Comparison of ENCODE assay signal across 8 cellular contexts in genomic region chr5:132962429-132962928, GRCh38. TPM values are rescaled to one million over a fixed set of nuclear protein-coding genes. Genes with fewer than 3 reads are reported as not detected.
DNase-seq lines count a peak whose midpoint lies in the region; ATAC-seq and TF ChIP-seq lines count a peak whose summit lies in the region.

No MANE protein-coding gene starts in this region.

- peaks cover 36% of the 10 kb centered on the region for H3K4me1 Mint-ChIP-seq in activated naive CD8-positive, alpha-beta T cell treated with anti-CD3 and anti-CD28 coated beads, Interleukin-2, amount 50 U/mL, for 24 hours

- H3K27ac Mint-ChIP-seq in activated naive CD8-positive, alpha-beta T cell treated with anti-CD3 and anti-CD28 coated beads, Interleukin-2, amount 50 U/mL, for 24 hours = peak overlapping the region; percentile 98

- H3K4me1 ChIP-seq in BLaER1 (peaks cover 22% of the 10 kb centered on the region), heart left ventricle (peaks cover 0 to 49% (median 25%) of the 10 kb centered on the region in 12 donors), parathyroid adenoma (peaks cover 4% of the 10 kb centered on the region)

- TF ChIP-seq POLR2A in heart left ventricle (IDR thresholded peaks at IDR 0.05) = no peak

- H2AFZ ChIP-seq in parathyroid adenoma = peak overlapping the region; percentile 88

- peaks cover 40% of the 10 kb centered on the region for H3K79me2 ChIP-seq in parathyroid adenoma

- H3K27me3 ChIP-seq in BLaER1 (no peaks in the 10 kb centered on the region), heart left ventricle (no peaks in the 10 kb centered on the region), parathyroid adenoma (ENCODE audit: control insufficient read depth, insufficient read depth, low read length) (no peaks in the 10 kb centered on the region)

- no peaks in the 10 kb centered on the region for H3K27me3 Mint-ChIP-seq in activated naive CD8-positive, alpha-beta T cell treated with anti-CD3 and anti-CD28 coated beads, Interleukin-2, amount 50 U/mL, for 24 hours

- H3K4me3 ChIP-seq in BLaER1 = peak overlapping the region; percentile 83
- H3K4me3 ChIP-seq in heart left ventricle = peak overlapping the region; percentile 70 to 98 (median 92)
- H3K4me3 ChIP-seq in parathyroid adenoma (ENCODE audit: low read depth, low read length) = peak overlapping the region; percentile 96

- H3K27ac ChIP-seq in BLaER1 = peak overlapping the region; percentile 88
- peak overlapping the region; percentile 86 to 100 (median 98) for H3K27ac ChIP-seq in heart left ventricle
- H3K27ac ChIP-seq in parathyroid adenoma = peak overlapping the region; percentile 98

- DNase-seq in H4 (ENCODE audit: low spot score) (peak; percentile 70), NCI-H748 (lab: John Stamatoyannopoulos, UW; ENCODE audit: unreplicated experiment) (peak; percentile 66), heart left ventricle (peak in 2 of 5 donors; percentile 29 to 30), HK-2 (ENCODE audit: unreplicated experiment) (no peak), NCI-H187 (lab: John Stamatoyannopoulos, UW) (no peak)
- DNase-seq in activated naive CD8-positive, alpha-beta T cell treated with anti-CD3 and anti-CD28 coated beads, Interleukin-2, amount 50 U/mL, for 24 hours = peak; percentile 18

- peak overlapping the region; percentile 90 for H3K4me2 ChIP-seq in BLaER1
- peak overlapping the region; percentile 69 for H3K4me2 ChIP-seq in parathyroid adenoma (ENCODE audit: low read length)

- no peaks in the 10 kb centered on the region for H3K9me3 ChIP-seq in BLaER1
- no peaks in the 10 kb centered on the region for H3K9me3 ChIP-seq in heart left ventricle
- H3K9me3 ChIP-seq in parathyroid adenoma (ENCODE audit: control insufficient read depth, low read length) = no peaks in the 10 kb centered on the region

- intact Hi-C loops in heart left ventricle (cut with DNase I) = loop anchor here in 4 of 10 donors (2.0 to 10.0 kb wide), 4 partner anchors 68 to 92 kb away; partner anchors contain the start of gene HSPA4 (in 2 of the 4)

- no peak for ATAC-seq in activated naive CD8-positive, alpha-beta T cell treated with anti-CD3 and anti-CD28 coated beads, Interleukin-2, amount 50 U/mL, for 24 hours
- ATAC-seq in heart left ventricle = peak; percentile 16 to 52 (median 40)

- WGBS in heart left ventricle, 4 donors = 1% methylated on average over 18 of the region's 18 CpGs

- H3K4me3 Mint-ChIP-seq in activated naive CD8-positive, alpha-beta T cell treated with anti-CD3 and anti-CD28 coated beads, Interleukin-2, amount 50 U/mL, for 24 hours = peak overlapping the region; percentile 91

- TF ChIP-seq CTCF in heart left ventricle (IDR thresholded peaks at IDR 0.05) = no peak
- TF ChIP-seq CTCF in parathyroid adenoma (IDR thresholded peaks at IDR 0.05) = no peak

- peaks cover 24% of the 10 kb centered on the region; the same call in 1 of the 2 replicates for H3K36me3 ChIP-seq in BLaER1
- no peaks in the 10 kb centered on the region for H3K36me3 ChIP-seq in heart left ventricle
- no peaks in the 10 kb centered on the region for H3K36me3 ChIP-seq in parathyroid adenoma (ENCODE audit: control insufficient read depth, insufficient read depth, low read length)

- H3K9ac ChIP-seq in BLaER1 (peak overlapping the region; percentile 87), parathyroid adenoma (peak overlapping the region; percentile 100)

- peaks cover 8% of the 10 kb centered on the region for H3K36me3 Mint-ChIP-seq in activated naive CD8-positive, alpha-beta T cell treated with anti-CD3 and anti-CD28 coated beads, Interleukin-2, amount 50 U/mL, for 24 hours (ENCODE audit: low read depth)

- no peaks in the 10 kb centered on the region for H3K9me3 Mint-ChIP-seq in activated naive CD8-positive, alpha-beta T cell treated with anti-CD3 and anti-CD28 coated beads, Interleukin-2, amount 50 U/mL, for 24 hours

- peaks cover 48% of the 10 kb centered on the region for H4K20me1 ChIP-seq in BLaER1

RNA-seq across cellular contexts. Expression of gene AFF4, which starts 1.0 kb away (rescaled TPM):
- 19.3 and 31.7 TPM in 2 replicates for total RNA-seq in H4 (2014; rRNA removed; shearing (Covaris generic))
- 10 to 100 TPM; 33.1 to 65.8 (median 53.4) TPM for total RNA-seq in heart left ventricle
- 10 to 100 TPM in 1 of 2 donors, 1 to 10 TPM in 1; 6.7 to 24.8 TPM for polyA plus RNA-seq in heart left ventricle

Comparison
In these comparisons a context has a peak if more than half of its experiments do, and no peak if none do; other contexts are left out.
1. DNase-seq: peak in H4 (single experiment), NCI-H748 (single experiment) and activated naive CD8-positive, alpha-beta T cell treated with anti-CD3 and anti-CD28 coated beads, Interleukin-2, amount 50 U/mL, for 24 hours (single experiment); none in HK-2 (single experiment) and NCI-H187 (0 of 2).
2. Peak in every context shown above with its lines, with median percentiles within 50 percentile points of each other: H3K27ac ChIP-seq and H3K4me3 ChIP-seq.